In genomic region chr10:132023092-132023811, GRCh38 we compare ENCODE assay signal across 1 cellular context.
TF ChIP-seq lines count a peak whose summit lies in the region.

No MANE protein-coding gene starts in this region.

TF ChIP-seq in HepG2, 621 proteins besides CTCF, POLR2A, EP300 and RAD21 (continued from another document and continues in another):
- peak; percentile 22; the same call in 1 of the 2 replicates for TF ChIP-seq ZBTB33 (CRISPR knock-in tag; IDR thresholded peaks at IDR 0.05)
- TF ChIP-seq IRF2 (CRISPR knock-in tag; IDR thresholded peaks at IDR 0.05) = peak; percentile 77; the same call in 1 of the 2 replicates
- no peak for TF ChIP-seq HCFC1 (IDR thresholded peaks at IDR 0.05; ENCODE audit: low read depth, low read length)
- TF ChIP-seq ZNF160 (CRISPR knock-in tag; IDR thresholded peaks at IDR 0.05) = no peak
- TF ChIP-seq FOXA3 (CRISPR knock-in tag; IDR thresholded peaks at IDR 0.05) = peak; percentile 29; the same call in 1 of the 2 replicates
- TF ChIP-seq GATAD2A (CRISPR knock-in tag; IDR thresholded peaks at IDR 0.05) = 0 out of 2 replicates have a peak, but pooled peaks have one; percentile 28
- TF ChIP-seq MAZ (IDR thresholded peaks at IDR 0.05; ENCODE audit: borderline replicate concordance, low read depth, low read length) = no peak
- peak; percentile 50 for TF ChIP-seq MAZ (CRISPR knock-in tag; IDR thresholded peaks at IDR 0.05; ENCODE audit: low read depth)
- peak; percentile 75 for TF ChIP-seq XRCC5 (optimal IDR thresholded peaks at IDR 0.05; ENCODE audit: low read length)
- TF ChIP-seq YY1 (IDR thresholded peaks at IDR 0.05; ENCODE audit: insufficient read depth, insufficient replicate concordance, low read depth, low read length) = peak; percentile 19
- TF ChIP-seq JUNB (CRISPR knock-in tag; IDR thresholded peaks at IDR 0.05; ENCODE audit: borderline replicate concordance) = no peak
- TF ChIP-seq ARID4A (CRISPR knock-in tag; IDR thresholded peaks at IDR 0.05; ENCODE audit: borderline replicate concordance) = peak; percentile 30; the same call in 1 of the 2 replicates
- 0 out of 2 replicates have a peak, but pooled peaks have one; percentile 21 for TF ChIP-seq ZNF501 (CRISPR knock-in tag; IDR thresholded peaks at IDR 0.05)
- TF ChIP-seq ATF7-NPFF (CRISPR knock-in tag; IDR thresholded peaks at IDR 0.05; ENCODE audit: low read depth) = peak; percentile 63; the same call in 1 of the 2 replicates
- TF ChIP-seq KDM2A (CRISPR knock-in tag; IDR thresholded peaks at IDR 0.05; ENCODE audit: borderline replicate concordance, low read depth) = peak; percentile 82; the same call in 1 of the 2 replicates
- 0 out of 2 replicates have a peak, but pooled peaks have one; percentile 25 for TF ChIP-seq THAP11 (CRISPR knock-in tag; IDR thresholded peaks at IDR 0.05)
- peak; percentile 59 for TF ChIP-seq GABPB1 (CRISPR knock-in tag; IDR thresholded peaks at IDR 0.05)
- TF ChIP-seq ZNF362 (CRISPR knock-in tag; IDR thresholded peaks at IDR 0.05; ENCODE audit: borderline replicate concordance) = 0 out of 2 replicates have a peak, but pooled peaks have one; percentile 12
- TF ChIP-seq TFE3 (CRISPR knock-in tag; IDR thresholded peaks at IDR 0.05) = peak; percentile 35; the same call in 1 of the 2 replicates
- TF ChIP-seq HBP1 (CRISPR knock-in tag; IDR thresholded peaks at IDR 0.05; ENCODE audit: low read depth) = 0 out of 2 replicates have a peak, but pooled peaks have one; percentile 25
- TF ChIP-seq BCL3 (CRISPR knock-in tag; IDR thresholded peaks at IDR 0.05) = 0 out of 2 replicates have a peak, but pooled peaks have one; percentile 18
- TF ChIP-seq ZNF350 (CRISPR knock-in tag; IDR thresholded peaks at IDR 0.05; ENCODE audit: borderline replicate concordance, low read depth) = 0 out of 2 replicates have a peak, but pooled peaks have one; percentile 42
- peak; percentile 23; the same call in 1 of the 2 replicates for TF ChIP-seq SOX5 (CRISPR knock-in tag; IDR thresholded peaks at IDR 0.05; ENCODE audit: borderline replicate concordance)
- 0 out of 2 replicates have a peak, but pooled peaks have one; percentile 25 for TF ChIP-seq MIXL1 (CRISPR knock-in tag; IDR thresholded peaks at IDR 0.05)
- no peak for TF ChIP-seq CBX2 (IDR thresholded peaks at IDR 0.05; ENCODE audit: low read depth, low read length)
- peak; percentile 68; the same call in 1 of the 2 replicates for TF ChIP-seq CBX2 (CRISPR knock-in tag; IDR thresholded peaks at IDR 0.05; ENCODE audit: low read depth)
- 0 out of 2 replicates have a peak, but pooled peaks have one; percentile 24 for TF ChIP-seq SMAD3 (CRISPR knock-in tag; IDR thresholded peaks at IDR 0.05)
- TF ChIP-seq RNF219 (CRISPR knock-in tag; IDR thresholded peaks at IDR 0.05) = no peak
- TF ChIP-seq ARID5B (CRISPR knock-in tag; IDR thresholded peaks at IDR 0.05) = peak; percentile 26; the same call in 1 of the 2 replicates
- TF ChIP-seq MIER2 (CRISPR knock-in tag; IDR thresholded peaks at IDR 0.05) = peak; percentile 43; the same call in 1 of the 2 replicates
- no peak for TF ChIP-seq TAF15 (IDR thresholded peaks at IDR 0.05; ENCODE audit: low read depth, low read length, poor library complexity, severe bottlenecking)
- TF ChIP-seq SMC3 (IDR thresholded peaks at IDR 0.05; ENCODE audit: low read length) = peak; percentile 37
- TF ChIP-seq ZNF574 (CRISPR knock-in tag; IDR thresholded peaks at IDR 0.05) = 0 out of 2 replicates have a peak, but pooled peaks have one; percentile 46
